Comparison of ENCODE assay signal across 22 cellular contexts in genomic region chr15:65410036-65410435, GRCh38. TPM values are rescaled to one million over a fixed set of nuclear protein-coding genes. Genes with fewer than 3 reads are reported as not detected.
DNase-seq lines count a peak whose midpoint lies in the region; ATAC-seq, FAIRE-seq and TF ChIP-seq lines count a peak whose summit lies in the region.
"Had no signal": no experiment of that assay in that cellular context is flagged by ENCODE, and none has a peak within 500 bp of the region (broad histone marks: within the 10 kb centered on the region; RNA-seq: fewer than 3 reads in every experiment).

No MANE protein-coding gene starts in this region.

- peaks cover 59% of the 10 kb centered on the region for H3K4me1 Mint-ChIP-seq in WTC11

- H3K4me3 ChIP-seq in BLaER1 (no peak overlapping the region), kidney (ENCODE audit: low read length in 2 of 2) (no peak overlapping the region), skeletal muscle tissue (ENCODE audit: low read length in 3 of 3) (no peak overlapping the region), PC-9 (no peak overlapping the region), uterus (no peak overlapping the region), WERI-Rb-1 (ENCODE audit: low read depth, low read length) (no peak overlapping the region)
- H3K4me3 ChIP-seq: GM23338, MG63 had no signal

- no peaks in the 10 kb centered on the region for H3K9me3 ChIP-seq in BLaER1
- no peaks in the 10 kb centered on the region for H3K9me3 ChIP-seq in kidney (ENCODE audit: control insufficient read depth in 1 of 2, low read length in 2 of 2)
- H3K9me3 ChIP-seq in skeletal muscle tissue (ENCODE audit: control insufficient read depth in 3 of 3, low read length in 3 of 3): no peaks in the 10 kb centered on the region
- no peaks in the 10 kb centered on the region for H3K9me3 ChIP-seq in PC-9 (ENCODE audit: insufficient read depth, low read depth)
- no peaks in the 10 kb centered on the region for H3K9me3 ChIP-seq in uterus
- H3K9me3 ChIP-seq in WERI-Rb-1 (ENCODE audit: severe bottlenecking): no peaks in the 10 kb centered on the region
- H3K9me3 ChIP-seq: MG63 had no signal

- TF ChIP-seq CTCF in WTC11 (IDR thresholded peaks at IDR 0.05): no peak
- no peak for TF ChIP-seq CTCF in kidney (IDR thresholded peaks at IDR 0.05; ENCODE audit: borderline replicate concordance, extremely low read depth, insufficient read depth)
- TF ChIP-seq CTCF in PC-9 (conservative IDR thresholded peaks at IDR 0.05): no peak
- TF ChIP-seq CTCF in uterus (IDR thresholded peaks at IDR 0.05): no peak
- no peak for TF ChIP-seq CTCF in WERI-Rb-1 (IDR thresholded peaks at IDR 0.05; ENCODE audit: low read depth, low read length)

- H3K36me3 Mint-ChIP-seq in WTC11: no peaks in the 10 kb centered on the region; the same call in 1 of the 2 replicates

- H3K27me3 Mint-ChIP-seq in WTC11 (ENCODE audit: low read depth): no peaks in the 10 kb centered on the region

- no peak overlapping the region for H2AFZ ChIP-seq in PC-9
- H2AFZ ChIP-seq: GM23338 had no signal

- H3K4me1 ChIP-seq in BLaER1 (peaks cover 47% of the 10 kb centered on the region), kidney (ENCODE audit: control insufficient read depth in 1 of 2, insufficient read depth in 1 of 2, low read depth in 1 of 2, low read length in 2 of 2) (no peaks in the 10 kb centered on the region), skeletal muscle tissue (ENCODE audit: control insufficient read depth in 3 of 3, insufficient read depth in 3 of 3, low read length in 3 of 3) (peaks cover 40 to 72% (median 43%) of the 10 kb centered on the region in 3 donors), PC-9 (replicated peaks; ENCODE audit: insufficient read depth) (no peaks in the 10 kb centered on the region), uterus (no peaks in the 10 kb centered on the region)

- H3K27ac Mint-ChIP-seq in WTC11: peak overlapping the region; percentile 62
- H3K27ac Mint-ChIP-seq: GM23338, HFFc6 had no signal

- H4K20me1 ChIP-seq in BLaER1 (no peaks in the 10 kb centered on the region), PC-9 (ENCODE audit: insufficient read depth) (no peaks in the 10 kb centered on the region)

- no peak overlapping the region for H3K27ac ChIP-seq in BLaER1
- no peak overlapping the region for H3K27ac ChIP-seq in kidney (ENCODE audit: low read depth in 2 of 2, low read length in 2 of 2)
- peak overlapping the region; percentile 75 for H3K27ac ChIP-seq in skeletal muscle tissue (ENCODE audit: low read depth, low read length)
- H3K27ac ChIP-seq in PC-9: no peak overlapping the region
- no peak overlapping the region for H3K27ac ChIP-seq in uterus
- no peak overlapping the region for H3K27ac ChIP-seq in WERI-Rb-1

- ATAC-seq in WTC11: no peak
- ATAC-seq: GM23338 had no signal

- FAIRE-seq in kidney (lab: Jason Lieb, UNC): no peak
- FAIRE-seq: A204.1, G401.6, GM12892 had no signal

- no peaks in the 10 kb centered on the region for H3K79me2 ChIP-seq in PC-9 (ENCODE audit: low read depth)

- no peak overlapping the region for H3K4me3 Mint-ChIP-seq in WTC11
- H3K4me3 Mint-ChIP-seq: GM23338, HFFc6 had no signal

- POLR2A ChIA-PET in WTC11 (lab: Charles Lee) (interaction anchor here (1.8 kb wide), 1 partner anchor 12 kb away, joined by 6 read pairs; no protein-coding TSS in a partner anchor), PC-9 (lab: Charles Lee; ENCODE audit: unreplicated experiment) (interaction anchor here (0.7 kb wide), 1 partner anchor 444 kb away, joined by 4 read pairs; no protein-coding TSS in a partner anchor)

- no peaks in the 10 kb centered on the region for H3K9me3 Mint-ChIP-seq in WTC11
- H3K9me3 Mint-ChIP-seq: GM23338, HFFc6 had no signal

- no peaks in the 10 kb centered on the region for H3F3A ChIP-seq in PC-9 (ENCODE audit: insufficient read depth, low read depth)

- 0 out of 2 replicates have a peak overlapping the region, but pooled peaks have one; percentile 84 for H3K4me2 ChIP-seq in BLaER1
- H3K4me2 ChIP-seq in PC-9: no peak overlapping the region

- DNase-seq in WTC11 (ENCODE audit: low spot score): no peak
- peak; percentile 43 for DNase-seq in kidney
- DNase-seq in PC-9: no peak
- no peak for DNase-seq in DMS114 treated with DMSO at 0.1 percent for 48 hours (lab: John Stamatoyannopoulos, UW; ENCODE audit: unreplicated experiment)
- no peak for DNase-seq in uterus
- no peak for DNase-seq in WERI-Rb-1
- DNase-seq: Calu3, DMS79, NCI-H1092 treated with DMSO at 0.1 percent for 48 hours, NCI-H1694, NCI-H345, NCI-H69, SIG-M5 had no signal

- H3K36me3 ChIP-seq in BLaER1 (no peaks in the 10 kb centered on the region), kidney (ENCODE audit: control insufficient read depth in 1 of 2, insufficient read depth in 2 of 2, low read length in 2 of 2) (no peaks in the 10 kb centered on the region), skeletal muscle tissue (ENCODE audit: control insufficient read depth in 3 of 3, insufficient read depth in 3 of 3, low read length in 3 of 3) (peaks cover 0 to 3% (median 0%) of the 10 kb centered on the region in 3 donors), PC-9 (ENCODE audit: low read depth) (no peaks in the 10 kb centered on the region), uterus (no peaks in the 10 kb centered on the region), WERI-Rb-1 (no peaks in the 10 kb centered on the region; the same call in none of the 2 replicates)
- H3K36me3 ChIP-seq: MG63 had no signal

- CTCF ChIA-PET in WTC11 (lab: Charles Lee): interaction anchor here (1.4 to 1.8 kb wide), 2 partner anchors 9 to 12 kb away, joined by 5 to 11 read pairs; no protein-coding TSS in a partner anchor
- CTCF ChIA-PET in PC-9 (lab: Charles Lee): no interaction called here

- no peaks in the 10 kb centered on the region for H3K9me2 ChIP-seq in PC-9 (ENCODE audit: insufficient read depth)

- BruUV-seq in PC-9 (replicated peaks; lab: Mats Ljungman, UMichigan): no TSS peak

- H3K9ac ChIP-seq in BLaER1 (no peak overlapping the region), kidney (ENCODE audit: low read length in 2 of 2) (no peak overlapping the region), skeletal muscle tissue (ENCODE audit: low read depth in 1 of 3, low read length in 3 of 3) (no peak overlapping the region)

- intact Hi-C loops in kidney (cut with DNase I): no loop called here
- intact Hi-C loops in PC-9 (cut with micrococcal nuclease; ENCODE audit: unreplicated experiment): no loop called here
- intact Hi-C loops in uterus (cut with DNase I; ENCODE audit: low total_unique reads): no loop called here

- no peak for TF ChIP-seq POLR2A in uterus (IDR thresholded peaks at IDR 0.05)

- H3K27me3 ChIP-seq in BLaER1: no peaks in the 10 kb centered on the region
- no peaks in the 10 kb centered on the region for H3K27me3 ChIP-seq in skeletal muscle tissue (ENCODE audit: control insufficient read depth in 3 of 3, insufficient read depth in 3 of 3, low read length in 3 of 3)
- H3K27me3 ChIP-seq in PC-9 (ENCODE audit: insufficient read depth, low read depth): no peaks in the 10 kb centered on the region
- no peaks in the 10 kb centered on the region for H3K27me3 ChIP-seq in uterus
- no peaks in the 10 kb centered on the region for H3K27me3 ChIP-seq in WERI-Rb-1 (ENCODE audit: insufficient read depth, low read depth, severe bottlenecking)
- H3K27me3 ChIP-seq: MG63 had no signal

TF ChIP-seq in WTC11, 78 proteins besides CTCF, POLR2A, EP300 and RAD21 (continues in another document):
- no peak for TF ChIP-seq RELA (CRISPR knock-in tag; IDR thresholded peaks at IDR 0.05; ENCODE audit: borderline replicate concordance)
- TF ChIP-seq, protein P1, sequence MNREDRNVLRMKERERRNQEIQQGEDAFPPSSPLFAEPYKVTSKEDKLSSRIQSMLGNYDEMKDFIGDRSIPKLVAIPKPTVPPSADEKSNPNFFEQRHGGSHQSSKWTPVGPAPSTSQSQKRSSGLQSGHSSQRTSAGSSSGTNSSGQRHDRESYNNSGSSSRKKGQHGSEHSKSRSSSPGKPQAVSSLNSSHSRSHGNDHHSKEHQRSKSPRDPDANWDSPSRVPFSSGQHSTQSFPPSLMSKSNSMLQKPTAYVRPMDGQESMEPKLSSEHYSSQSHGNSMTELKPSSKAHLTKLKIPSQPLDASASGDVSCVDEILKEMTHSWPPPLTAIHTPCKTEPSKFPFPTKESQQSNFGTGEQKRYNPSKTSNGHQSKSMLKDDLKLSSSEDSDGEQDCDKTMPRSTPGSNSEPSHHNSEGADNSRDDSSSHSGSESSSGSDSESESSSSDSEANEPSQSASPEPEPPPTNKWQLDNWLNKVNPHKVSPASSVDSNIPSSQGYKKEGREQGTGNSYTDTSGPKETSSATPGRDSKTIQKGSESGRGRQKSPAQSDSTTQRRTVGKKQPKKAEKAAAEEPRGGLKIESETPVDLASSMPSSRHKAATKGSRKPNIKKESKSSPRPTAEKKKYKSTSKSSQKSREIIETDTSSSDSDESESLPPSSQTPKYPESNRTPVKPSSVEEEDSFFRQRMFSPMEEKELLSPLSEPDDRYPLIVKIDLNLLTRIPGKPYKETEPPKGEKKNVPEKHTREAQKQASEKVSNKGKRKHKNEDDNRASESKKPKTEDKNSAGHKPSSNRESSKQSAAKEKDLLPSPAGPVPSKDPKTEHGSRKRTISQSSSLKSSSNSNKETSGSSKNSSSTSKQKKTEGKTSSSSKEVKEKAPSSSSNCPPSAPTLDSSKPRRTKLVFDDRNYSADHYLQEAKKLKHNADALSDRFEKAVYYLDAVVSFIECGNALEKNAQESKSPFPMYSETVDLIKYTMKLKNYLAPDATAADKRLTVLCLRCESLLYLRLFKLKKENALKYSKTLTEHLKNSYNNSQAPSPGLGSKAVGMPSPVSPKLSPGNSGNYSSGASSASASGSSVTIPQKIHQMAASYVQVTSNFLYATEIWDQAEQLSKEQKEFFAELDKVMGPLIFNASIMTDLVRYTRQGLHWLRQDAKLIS (CRISPR knock-in tag; IDR thresholded peaks at IDR 0.05; ENCODE audit: borderline replicate concordance): no peak
- no peak for TF ChIP-seq ZNF423 (CRISPR knock-in tag; IDR thresholded peaks at IDR 0.05)
- no peak for TF ChIP-seq ZNF232 (CRISPR knock-in tag; IDR thresholded peaks at IDR 0.05)
- no peak for TF ChIP-seq KAT7 (CRISPR knock-in tag; IDR thresholded peaks at IDR 0.05; ENCODE audit: borderline replicate concordance)
- no peak for TF ChIP-seq CREM (CRISPR knock-in tag; IDR thresholded peaks at IDR 0.05)
- no peak for TF ChIP-seq SOX15 (CRISPR knock-in tag; IDR thresholded peaks at IDR 0.05)
- TF ChIP-seq TEAD4 (CRISPR knock-in tag; IDR thresholded peaks at IDR 0.05): no peak

RNA-seq across cellular contexts. Expression of gene IGDCC4, which starts 12.7 kb away (rescaled TPM):
- total RNA-seq in WTC11 (2021) (14.5 to 15.6 TPM (median 15.3 TPM) in 3 replicates), kidney (4.3 TPM), skeletal muscle tissue (35.5 TPM), PC-9 (2021) (0.10 and 0.31 TPM in 2 replicates), uterus (10 to 100 TPM in 1 of 4 donors, 1 to 10 TPM in 2, under 1 TPM in 1; 0.26 to 31.3 (median 4.4) TPM)
- polyA plus RNA-seq in kidney (ENCODE audit: insufficient read depth, low read depth, low replicate concordance): 0.17 TPM

RNA-seq across cellular contexts. Expression of gene IGDCC3, which starts 32.2 kb away (rescaled TPM):
- total RNA-seq in WTC11 (2021) (49.2 to 53.5 TPM (median 53.5 TPM) in 3 replicates), kidney (0.22 TPM), skeletal muscle tissue (1.0 TPM), PC-9 (2021) (0.22 and 0.38 TPM in 2 replicates), uterus (1 to 10 TPM in 1 of 4 donors, under 1 TPM in 1, not detected in 2; 0.82 to 5.5 TPM)
- polyA plus RNA-seq in kidney (ENCODE audit: insufficient read depth, low read depth, low replicate concordance): 0.49 TPM
- total RNA-seq: Calu3, HFFc6, RPMI7951 had no signal
